In genomic region chr3:162353414-162353813, GRCh38 we compare ENCODE assay signal across 27 cellular contexts.
DNase-seq lines count a peak whose midpoint lies in the region; ATAC-seq and TF ChIP-seq lines count a peak whose summit lies in the region.
"Had no signal": no experiment of that assay in that cellular context is flagged by ENCODE, and none has a peak within 500 bp of the region (broad histone marks: within the 10 kb centered on the region; RNA-seq: fewer than 3 reads in every experiment).

No MANE protein-coding gene starts in this region.

- no peaks in the 10 kb centered on the region for H3K4me1 Mint-ChIP-seq in endodermal cell
- peaks cover 17% of the 10 kb centered on the region for H3K4me1 Mint-ChIP-seq in chondrocyte (ENCODE audit: low read depth)
- H3K4me1 Mint-ChIP-seq: activated CD8-positive, alpha-beta memory T cell treated with anti-CD3 and anti-CD28 coated beads, Interleukin-2, amount 10 ng/mL, durations not matched to agents 7 days and 5 days; IgD-negative memory B cell; natural killer cell had no signal

- no peak overlapping the region for H3K4me3 ChIP-seq in endodermal cell (ENCODE audit: low read length)
- H3K4me3 ChIP-seq: ascending aorta, left ventricle myocardium inferior, ovary had no signal

- no peak overlapping the region for H3K9ac ChIP-seq in endodermal cell (ENCODE audit: extremely low read depth, low read length, poor library complexity, severe bottlenecking)

- no peaks in the 10 kb centered on the region for H3K4me1 ChIP-seq in endodermal cell (ENCODE audit: control insufficient read depth, insufficient read depth, low read length)
- H3K4me1 ChIP-seq: ascending aorta, left ventricle myocardium inferior had no signal

- H3K9me3 ChIP-seq in endodermal cell (ENCODE audit: control insufficient read depth, low read length) = no peaks in the 10 kb centered on the region
- H3K9me3 ChIP-seq: ascending aorta, left ventricle myocardium inferior, ovary had no signal

- no peaks in the 10 kb centered on the region for H3K27me3 Mint-ChIP-seq in endodermal cell (ENCODE audit: insufficient read depth)
- H3K27me3 Mint-ChIP-seq in chondrocyte (ENCODE audit: low read depth) = no peaks in the 10 kb centered on the region
- H3K27me3 Mint-ChIP-seq: activated CD8-positive, alpha-beta memory T cell treated with anti-CD3 and anti-CD28 coated beads, Interleukin-2, amount 10 ng/mL, durations not matched to agents 7 days and 5 days; IgD-negative memory B cell had no signal

- H3K36me3 Mint-ChIP-seq in endodermal cell (ENCODE audit: low read depth) (no peaks in the 10 kb centered on the region), chondrocyte (ENCODE audit: low read depth) (no peaks in the 10 kb centered on the region)
- H3K36me3 Mint-ChIP-seq: activated CD8-positive, alpha-beta memory T cell treated with anti-CD3 and anti-CD28 coated beads, Interleukin-2, amount 10 ng/mL, durations not matched to agents 7 days and 5 days; activated naive CD4-positive, alpha-beta T cell treated with anti-CD3 and anti-CD28 coated beads, Interleukin-2, amount 50 U/mL, for 72 hours; IgD-negative memory B cell; mesothelial cell of epicardium; natural killer cell had no signal

- TF ChIP-seq CTCF in endodermal cell (conservative IDR thresholded peaks at IDR 0.05) (peak; percentile 14), chondrocyte (IDR thresholded peaks at IDR 0.05) (no peak)

- ATAC-seq in HG02610 (IDR thresholded peaks at IDR 0.05; ENCODE audit: unreplicated experiment) = peak; percentile 51
- no peak for ATAC-seq in GM19035 (IDR thresholded peaks at IDR 0.05; ENCODE audit: unreplicated experiment)
- ATAC-seq in SK-N-SH treated with all-trans-retinoic acid at 6 μM for 48 hours = no peak
- ATAC-seq: activated CD8-positive, alpha-beta memory T cell treated with anti-CD3 and anti-CD28 coated beads, Interleukin-2, amount 10 ng/mL, durations not matched to agents 7 days and 5 days; activated naive CD4-positive, alpha-beta T cell treated with anti-CD3 and anti-CD28 coated beads, Interleukin-2, amount 50 U/mL, for 72 hours; natural killer cell; Panc1 had no signal

- no peak overlapping the region for H3K27ac Mint-ChIP-seq in endodermal cell
- H3K27ac Mint-ChIP-seq in chondrocyte (ENCODE audit: unreplicated experiment) = no peak overlapping the region
- H3K27ac Mint-ChIP-seq: activated CD8-positive, alpha-beta memory T cell treated with anti-CD3 and anti-CD28 coated beads, Interleukin-2, amount 10 ng/mL, durations not matched to agents 7 days and 5 days; activated naive CD4-positive, alpha-beta T cell treated with anti-CD3 and anti-CD28 coated beads, Interleukin-2, amount 50 U/mL, for 72 hours; activated T-helper 1 cell treated with anti-CD3 and anti-CD28 coated beads, Interleukin-12 subunit alpha, Interleukin-12 subunit beta, Interleukin-2, Interleukin-4 antibody, amounts not matched to agents 30 ng/mL and 10 ng/mL and 1 ng/mL, durations not matched to agents 14 hours and 24 hours and 36 hours; IgD-negative memory B cell; mesothelial cell of epicardium; natural killer cell had no signal

- H3K27me3 ChIP-seq in endodermal cell (ENCODE audit: control insufficient read depth, insufficient read depth, low read length, poor library complexity, severe bottlenecking) = no peaks in the 10 kb centered on the region
- H3K27me3 ChIP-seq: ascending aorta, ovary had no signal

- H3K4me3 Mint-ChIP-seq in endodermal cell (no peak overlapping the region), chondrocyte (ENCODE audit: unreplicated experiment) (no peak overlapping the region)
- H3K4me3 Mint-ChIP-seq: activated CD8-positive, alpha-beta memory T cell treated with anti-CD3 and anti-CD28 coated beads, Interleukin-2, amount 10 ng/mL, durations not matched to agents 7 days and 5 days; activated T-helper 1 cell treated with anti-CD3 and anti-CD28 coated beads, Interleukin-12 subunit alpha, Interleukin-12 subunit beta, Interleukin-2, Interleukin-4 antibody, amounts not matched to agents 30 ng/mL and 10 ng/mL and 1 ng/mL, durations not matched to agents 14 hours and 24 hours and 36 hours; IgD-negative memory B cell; mesothelial cell of epicardium; natural killer cell had no signal

- DNase-seq in MV-4-11 (lab: John Stamatoyannopoulos, UW) (peak; percentile 47), SKM-1 (lab: John Stamatoyannopoulos, UW; ENCODE audit: unreplicated experiment) (peak; percentile 51), endodermal cell (no peak), chondrocyte (ENCODE audit: low spot score) (no peak)
- DNase-seq in activated CD8-positive, alpha-beta memory T cell treated with anti-CD3 and anti-CD28 coated beads, Interleukin-2, amount 50 U/mL, for 4 hours = no peak
- DNase-seq: activated CD4-positive, alpha-beta T cell treated with anti-CD3 and anti-CD28 coated beads for 4 hours; activated CD8-positive, alpha-beta memory T cell treated with anti-CD3 and anti-CD28 coated beads, Interleukin-2, amount 10 ng/mL, durations not matched to agents 7 days and 5 days; hippocampal formation; left ventricle myocardium inferior; MM.1S; natural killer cell; NCI-H187 treated with DMSO at 0.1 percent for 48 hours; NCI-H226; NCI-H748 treated with DMSO at 0.1 percent for 48 hours; ovary; stimulated activated CD4-positive, alpha-beta T cell treated with anti-CD3 and anti-CD28 coated beads, Interleukin-4, amount 100 ng/mL, for 1 hour; stimulated activated naive CD4-positive, alpha-beta T cell treated with Interleukin-2 at 50 U/mL for 16 hours; T1000 had no signal

- no peaks in the 10 kb centered on the region for H3K36me3 ChIP-seq in endodermal cell (ENCODE audit: control insufficient read depth, insufficient read depth, low read length)
- H3K36me3 ChIP-seq: ascending aorta, left ventricle myocardium inferior, ovary had no signal

- no peak overlapping the region for H3K27ac ChIP-seq in endodermal cell (ENCODE audit: low read depth, low read length)
- H3K27ac ChIP-seq: ascending aorta, left ventricle myocardium inferior, ovary had no signal

- WGBS in endodermal cell (ENCODE audit: insufficient coverage in 1 of 2, insufficient read length in 1 of 2), 2 experiments = 78 to 100% methylated on average over 2 of the region's 2 CpGs

- H3K9me3 Mint-ChIP-seq in endodermal cell = no peaks in the 10 kb centered on the region
- H3K9me3 Mint-ChIP-seq in chondrocyte (ENCODE audit: low read depth) = no peaks in the 10 kb centered on the region
- H3K9me3 Mint-ChIP-seq: activated T-helper 1 cell treated with anti-CD3 and anti-CD28 coated beads, Interleukin-12 subunit alpha, Interleukin-12 subunit beta, Interleukin-2, Interleukin-4 antibody, amounts not matched to agents 30 ng/mL and 10 ng/mL and 1 ng/mL, durations not matched to agents 14 hours and 24 hours and 36 hours; mesothelial cell of epicardium had no signal

TF ChIP-seq in SK-N-SH treated with all-trans-retinoic acid at 6 μM for 48 hours, 23 proteins besides CTCF, POLR2A, EP300 and RAD21:
- no peak for TF ChIP-seq ZFP30 (CRISPR knock-in tag; IDR thresholded peaks at IDR 0.05)

Comparison
In these comparisons a context has a peak if more than half of its experiments do, and no peak if none do; other contexts are left out.
1. DNase-seq: peak in MV-4-11 (single experiment) and SKM-1 (single experiment); none in endodermal cell (single experiment), chondrocyte (single experiment) and activated CD8-positive, alpha-beta memory T cell treated with anti-CD3 and anti-CD28 coated beads, Interleukin-2, amount 50 U/mL, for 4 hours (single experiment).